ENCODE assay signal across 20 cellular contexts in genomic region chr1:164670026-164670425, GRCh38.
DNase-seq lines count a peak whose midpoint lies in the region; ATAC-seq and TF ChIP-seq lines count a peak whose summit lies in the region.
"Had no signal": no experiment of that assay in that cellular context is flagged by ENCODE, and none has a peak within 500 bp of the region (broad histone marks: within the 10 kb centered on the region; RNA-seq: fewer than 3 reads in every experiment).

No MANE protein-coding gene starts in this region.

- TF ChIP-seq POLR2A in gastrocnemius medialis (IDR thresholded peaks at IDR 0.05): no peak

- no peak overlapping the region for H3K56ac ChIP-seq in H9 (ENCODE audit: insufficient read length, low read depth, low read length)

- no peak overlapping the region for H2AK5ac ChIP-seq in H9 (ENCODE audit: insufficient read length, low read length)

- H3K4me3 Mint-ChIP-seq in H9 (no peak overlapping the region), brain (peak overlapping the region in 2 of 5 experiments; percentile 70 to 75)

- H3K36me3 Mint-ChIP-seq in H9 (ENCODE audit: insufficient read depth in 1 of 3, low read depth in 3 of 3): peaks cover 0 to 3% (median 2%) of the 10 kb centered on the region in 3 experiments; a peak in 3 of 7 replicates
- peaks cover 19% of the 10 kb centered on the region for H3K36me3 Mint-ChIP-seq in brain

- H4K91ac ChIP-seq in H9 (ENCODE audit: insufficient read length, low read depth, low read length): no peak overlapping the region

- DNase-seq in H9: no peak
- no peak for DNase-seq in mucosa of descending colon
- DNase-seq in gastrocnemius medialis: no peak
- DNase-seq in hippocampal formation (lab: John Stamatoyannopoulos, UW): no peak
- no peak for DNase-seq in left lung
- DNase-seq: AML-193; DMS79 treated with DMSO at 0.1 percent for 48 hours; HCEC 1CT; IMR-90; Karpas-422; NCI-H1417 treated with DMSO at 0.1 percent for 48 hours; NCI-H2029 treated with DMSO at 0.1 percent for 48 hours; NCI-H2171; NCI-H446 treated with DMSO at 0.1 percent for 48 hours; NCI-H69; NK-92 treated with Interleukin-12 subunit alpha and Interleukin-12 subunit beta, amount 100 ng/mL, for 24 hours; Peyer's patch had no signal

- H3K14ac ChIP-seq in H9 (ENCODE audit: insufficient read depth, low read length): no peak overlapping the region

- no peak overlapping the region for H4K5ac ChIP-seq in H9 (ENCODE audit: insufficient read length, low read depth, low read length)

- intact Hi-C loops in mucosa of descending colon (cut with DNase I, micrococcal nuclease) (no loop called here), gastrocnemius medialis (cut with DNase I; ENCODE audit: low total_unique reads) (no loop called here), left lung (cut with DNase I) (no loop called here)

- TF ChIP-seq CTCF in H9 (conservative IDR thresholded peaks at IDR 0.05) (no peak), brain (conservative IDR thresholded peaks at IDR 0.05) (no peak), mucosa of descending colon (IDR thresholded peaks at IDR 0.05) (no peak), gastrocnemius medialis (IDR thresholded peaks at IDR 0.05 in 4 of 5, conservative IDR thresholded peaks at IDR 0.05 in 1 of 5) (no peak), left lung (IDR thresholded peaks at IDR 0.05) (no peak)

- H2BK15ac ChIP-seq in H9 (ENCODE audit: low read depth, low read length): no peak overlapping the region

- no peak overlapping the region for H2BK5ac ChIP-seq in H9 (ENCODE audit: insufficient read length, low read length)

- H3K23ac ChIP-seq in H9 (ENCODE audit: insufficient read length, low read depth, low read length): no peak overlapping the region

- H3K9me3 ChIP-seq in H9 (ENCODE audit: control insufficient read depth, low read depth, low read length) (no peaks in the 10 kb centered on the region), mucosa of descending colon (no peaks in the 10 kb centered on the region), gastrocnemius medialis (no peaks in the 10 kb centered on the region), left lung (peaks cover 0 to 3% of the 10 kb centered on the region in 2 donors)
- H3K9me3 ChIP-seq: Peyer's patch had no signal

- H3K27me3 ChIP-seq in H9 (ENCODE audit: insufficient read depth, low read length) (no peaks in the 10 kb centered on the region), gastrocnemius medialis (no peaks in the 10 kb centered on the region), left lung (no peaks in the 10 kb centered on the region)
- H3K27me3 ChIP-seq: Peyer's patch had no signal

- H3K4me1 ChIP-seq in H9 (ENCODE audit: insufficient read depth, low read length) (peaks cover 10% of the 10 kb centered on the region), mucosa of descending colon (ENCODE audit: low read depth) (peaks cover 9% of the 10 kb centered on the region), gastrocnemius medialis (peaks cover 38 to 50% of the 10 kb centered on the region in 2 donors), left lung (no peaks in the 10 kb centered on the region)

- H3K4ac ChIP-seq in H9 (ENCODE audit: low read depth, low read length): no peak overlapping the region

- no peak overlapping the region for H3K18ac ChIP-seq in H9 (ENCODE audit: insufficient read length, low read depth, low read length)

- H3K27ac Mint-ChIP-seq in H9 (peak overlapping the region in 2 of 3 experiments; percentile 0 to 52; a peak in 2 of 7 replicates), brain (peak overlapping the region; percentile 80 to 94 (median 82))

- no peaks in the 10 kb centered on the region for H3K23me2 ChIP-seq in H9 (ENCODE audit: insufficient read length, low read depth, low read length, poor library complexity, severe bottlenecking)

- H3K79me2 ChIP-seq in H9 (ENCODE audit: insufficient read depth, low read length): peaks cover 14% of the 10 kb centered on the region; the same call in 1 of the 2 replicates

- no peak overlapping the region for H4K8ac ChIP-seq in H9 (replicated peaks; ENCODE audit: insufficient read length, low read depth, low read length)

- H3K36me3 ChIP-seq in mucosa of descending colon (ENCODE audit: low read depth) (no peaks in the 10 kb centered on the region), gastrocnemius medialis (no peaks in the 10 kb centered on the region), left lung (no peaks in the 10 kb centered on the region)
- H3K36me3 ChIP-seq: Peyer's patch had no signal

- no peak overlapping the region for H3K4me2 ChIP-seq in H9 (ENCODE audit: insufficient read depth, insufficient read length, low read length)

- in situ Hi-C loops in gastrocnemius medialis (cut with MboI; ENCODE audit: low sequenced_read_pairs in 4 of 4): no loop called here

- H2BK12ac ChIP-seq in H9 (ENCODE audit: insufficient read length, low read depth, low read length): no peak overlapping the region

- ATAC-seq in mucosa of descending colon: peak; percentile 28
- no peak for ATAC-seq in gastrocnemius medialis
- ATAC-seq in HG03378 (IDR thresholded peaks at IDR 0.05; ENCODE audit: unreplicated experiment): no peak
- ATAC-seq in left lung: no peak

- peaks cover 3% of the 10 kb centered on the region for H3K79me1 ChIP-seq in H9 (ENCODE audit: insufficient read depth, low read depth, low read length, poor library complexity, severe bottlenecking)

- H3K9me3 Mint-ChIP-seq in H9: no peaks in the 10 kb centered on the region
- peaks cover 0 to 5% (median 0%) of the 10 kb centered on the region in 5 experiments for H3K9me3 Mint-ChIP-seq in brain

- peaks cover 2% of the 10 kb centered on the region for H4K20me1 ChIP-seq in H9 (ENCODE audit: control insufficient read depth, insufficient read depth, insufficient read length)

- H3K9ac ChIP-seq in H9 (ENCODE audit: extremely low read depth, insufficient read length, low read length): no peak overlapping the region

- no peak overlapping the region for H2BK120ac ChIP-seq in H9 (ENCODE audit: low read depth, low read length, poor library complexity, severe bottlenecking)

- no peak overlapping the region for H2BK20ac ChIP-seq in H9 (ENCODE audit: low read depth, low read length, poor library complexity, severe bottlenecking)

- WGBS in H9 (ENCODE audit: extremely low coverage, insufficient read length, low lambda C conversion rate): no CpG with 5 or more reads among the region's 1 CpG

- H3K4me1 Mint-ChIP-seq in H9 (peaks cover 48 to 60% of the 10 kb centered on the region in 2 experiments), brain (peaks cover 58% of the 10 kb centered on the region)

- H3K27ac ChIP-seq in H9 (ENCODE audit: insufficient read length, low read depth, low read length) (no peak overlapping the region), gastrocnemius medialis (peak overlapping the region; percentile 26 to 92 (median 80)), left lung (no peak overlapping the region)
- H3K27ac ChIP-seq: C4-2B, Peyer's patch had no signal

- no peak overlapping the region for H3T11ph ChIP-seq in H9 (ENCODE audit: low read length)

- no peak overlapping the region for H2AFZ ChIP-seq in H9 (ENCODE audit: low read length)

- H3K27me3 Mint-ChIP-seq in H9 (ENCODE audit: low read depth) (no peaks in the 10 kb centered on the region), brain (peaks cover 3% of the 10 kb centered on the region)

- no peak overlapping the region for H3K4me3 ChIP-seq in mucosa of descending colon
- no peak overlapping the region for H3K4me3 ChIP-seq in gastrocnemius medialis
- no peak overlapping the region for H3K4me3 ChIP-seq in left lung
- H3K4me3 ChIP-seq: Peyer's patch had no signal

Comparison
In these comparisons a context has a peak if more than half of its experiments do, and no peak if none do; other contexts are left out.
1. H3K27ac ChIP-seq: peak in gastrocnemius medialis (4 of 4); none in H9 (single experiment) and left lung (0 of 2).